ENCODE assay signal across 12 cellular contexts in genomic region chr14:92362781-92363235, GRCh38. TPM values are rescaled to one million over a fixed set of nuclear protein-coding genes. Genes with fewer than 3 reads are reported as not detected.
DNase-seq lines count a peak whose midpoint lies in the region; ATAC-seq, FAIRE-seq and TF ChIP-seq lines count a peak whose summit lies in the region.
"Had no signal": no experiment of that assay in that cellular context is flagged by ENCODE, and none has a peak within 500 bp of the region (broad histone marks: within the 10 kb centered on the region; RNA-seq: fewer than 3 reads in every experiment).

No MANE protein-coding gene starts in this region.

- H3K36me3 ChIP-seq in colonic mucosa = no peaks in the 10 kb centered on the region

- no peaks in the 10 kb centered on the region for H3K27me3 ChIP-seq in colonic mucosa

- H3K4me3 ChIP-seq in colonic mucosa = no peak overlapping the region

- no peak for ATAC-seq in sciatic nerve

- H3K27me3 Mint-ChIP-seq in activated naive CD4-positive, alpha-beta T cell treated with anti-CD3 and anti-CD28 coated beads for 36 hours (ENCODE audit: low read depth) = peaks cover 11% of the 10 kb centered on the region

- no peak overlapping the region for H3K4me3 Mint-ChIP-seq in activated naive CD4-positive, alpha-beta T cell treated with anti-CD3 and anti-CD28 coated beads for 36 hours
- H3K4me3 Mint-ChIP-seq: endodermal cell, immature natural killer cell had no signal

- peak; percentile 40 for FAIRE-seq in HTR-8/SVneo (lab: Jason Lieb, UNC)
- FAIRE-seq: TTC549 had no signal

- no peaks in the 10 kb centered on the region for H3K9me3 ChIP-seq in colonic mucosa

- TF ChIP-seq CTCF in colonic mucosa (IDR thresholded peaks at IDR 0.05) = no peak

- DNase-seq in DMS153 (lab: John Stamatoyannopoulos, UW) = peak; percentile 26
- DNase-seq in HTR-8/SVneo (ENCODE audit: insufficient read length, low spot score) = no peak
- peak; percentile 28 for DNase-seq in colonic mucosa
- DNase-seq in pons (ENCODE audit: low spot score) = peak; percentile 38
- DNase-seq in stimulated activated CD4-positive, alpha-beta T cell treated with anti-CD3 and anti-CD28 coated beads, Interleukin-4, amount 100 ng/mL, for 4 hours = no peak
- DNase-seq in sciatic nerve (ENCODE audit: low spot score) = no peak
- no peak for DNase-seq in activated naive CD4-positive, alpha-beta T cell treated with anti-CD3 and anti-CD28 coated beads for 36 hours
- DNase-seq: endodermal cell, immature natural killer cell, KG1 had no signal

- H3K27ac ChIP-seq in colonic mucosa = no peak overlapping the region

- H3K27ac Mint-ChIP-seq in activated naive CD4-positive, alpha-beta T cell treated with anti-CD3 and anti-CD28 coated beads for 36 hours = no peak overlapping the region
- H3K27ac Mint-ChIP-seq: endodermal cell, immature natural killer cell, progenitor cell of endocrine pancreas had no signal

- no peak overlapping the region for H3K9ac ChIP-seq in colonic mucosa (ENCODE audit: low read depth in 2 of 2, low read length in 2 of 2)

- H3K4me1 ChIP-seq in colonic mucosa = no peaks in the 10 kb centered on the region

- intact Hi-C loops in colonic mucosa (cut with DNase I) = no loop called here
- intact Hi-C loops in sciatic nerve (cut with DNase I) = no loop called here
- intact Hi-C loops in activated naive CD4-positive, alpha-beta T cell treated with anti-CD3 and anti-CD28 coated beads for 36 hours (cut with micrococcal nuclease) = no loop called here

- H3K9me3 Mint-ChIP-seq in activated naive CD4-positive, alpha-beta T cell treated with anti-CD3 and anti-CD28 coated beads for 36 hours = no peaks in the 10 kb centered on the region
- H3K9me3 Mint-ChIP-seq: endodermal cell, immature natural killer cell had no signal

- no peaks in the 10 kb centered on the region for H3K4me1 Mint-ChIP-seq in activated naive CD4-positive, alpha-beta T cell treated with anti-CD3 and anti-CD28 coated beads for 36 hours (ENCODE audit: low read depth)
- H3K4me1 Mint-ChIP-seq: endodermal cell had no signal

- CTCF ChIA-PET in activated naive CD4-positive, alpha-beta T cell treated with anti-CD3 and anti-CD28 coated beads for 36 hours (lab: Charles Lee) = no interaction called here

- H3K36me3 Mint-ChIP-seq in activated naive CD4-positive, alpha-beta T cell treated with anti-CD3 and anti-CD28 coated beads for 36 hours (ENCODE audit: low read depth) = no peaks in the 10 kb centered on the region
- H3K36me3 Mint-ChIP-seq: immature natural killer cell had no signal

RNA-seq across cellular contexts. Expression of gene SLC24A4, which starts 39.8 kb away (rescaled TPM):
- total RNA-seq in colonic mucosa (under 1 TPM; 0.11 to 0.17 TPM), sciatic nerve (3.6 TPM)
- total RNA-seq in activated naive CD4-positive, alpha-beta T cell treated with anti-CD3 and anti-CD28 coated beads for 36 hours = not detected
- total RNA-seq: progenitor cell of endocrine pancreas had no signal

Comparison
In these comparisons a context has a peak if more than half of its experiments do, and no peak if none do; other contexts are left out.
1. DNase-seq: peak in DMS153 (single experiment), colonic mucosa (single experiment) and pons (single experiment); none in HTR-8/SVneo (single experiment), stimulated activated CD4-positive, alpha-beta T cell treated with anti-CD3 and anti-CD28 coated beads, Interleukin-4, amount 100 ng/mL, for 4 hours (0 of 2), sciatic nerve (single experiment) and activated naive CD4-positive, alpha-beta T cell treated with anti-CD3 and anti-CD28 coated beads for 36 hours (single experiment).